ENCODE assay signal across 1 cellular context in genomic region chr3:100518244-100518643, GRCh38.
TF ChIP-seq lines count a peak whose summit lies in the region.

No MANE protein-coding gene starts in this region.

TF ChIP-seq in liver, 16 proteins besides CTCF, POLR2A, EP300 and RAD21 (continued from another document):
- no peak for TF ChIP-seq ZBTB33 (IDR thresholded peaks at IDR 0.05)
- TF ChIP-seq FOXA1 (IDR thresholded peaks at IDR 0.05), result no peak
- no peak for TF ChIP-seq HNF4G (IDR thresholded peaks at IDR 0.05)
